ENCODE assay signal across 18 cellular contexts in genomic region chr3:194098872-194099183, GRCh38.
"Had no signal": no experiment of that assay in that cellular context is flagged by ENCODE, and none has a peak within 500 bp of the region (broad histone marks: within the 10 kb centered on the region; RNA-seq: fewer than 3 reads in every experiment).

No MANE protein-coding gene starts in this region.

- H3K9ac ChIP-seq: parathyroid adenoma had no signal

- FAIRE-seq: bronchial epithelial cell, frontal cortex had no signal

- H3K27ac Mint-ChIP-seq: activated T-cell treated with anti-CD3 and anti-CD28 coated beads, Interleukin-2, amount 50 U/mL, for 72 hours; endodermal cell; T-cell had no signal

- H3K4me3 Mint-ChIP-seq: activated T-cell treated with anti-CD3 and anti-CD28 coated beads, Interleukin-2, amount 50 U/mL, for 72 hours; endodermal cell; neural crest cell; T-cell had no signal

- H2AFZ ChIP-seq: parathyroid adenoma had no signal

- H3K36me3 Mint-ChIP-seq: T-cell had no signal

- DNase-seq: activated CD4-positive, alpha-beta T cell treated with anti-CD3 and anti-CD28 coated beads for 4 hours; activated CD8-positive, alpha-beta memory T cell treated with anti-CD3 and anti-CD28 coated beads, Interleukin-2, amount 50 U/mL, for 48 hours; activated naive CD4-positive, alpha-beta T cell; activated T-cell treated with anti-CD3 and anti-CD28 coated beads, Interleukin-2, amount 50 U/mL, for 72 hours; anterior cingulate cortex; dermis blood vessel endothelial cell; endodermal cell; head of caudate nucleus; kidney glomerular epithelial cell; left ventricle myocardium superior; mesenchymal stem cell; stimulated activated CD4-positive, alpha-beta T cell treated with anti-CD3 and anti-CD28 coated beads, Interleukin-1b, Interleukin-23, amount 100 ng/mL, for 48 hours; T-cell had no signal

- H3K27ac ChIP-seq: parathyroid adenoma, VCaP had no signal

- H3K79me2 ChIP-seq: parathyroid adenoma had no signal

- H3K4me1 ChIP-seq: parathyroid adenoma had no signal

- ATAC-seq: T-cell had no signal

- H3K9me3 Mint-ChIP-seq: activated T-cell treated with anti-CD3 and anti-CD28 coated beads, Interleukin-2, amount 50 U/mL, for 72 hours; endodermal cell; neural crest cell; T-cell had no signal
